ENCODE assay signal across 23 cellular contexts in the genomic region with DNA sequence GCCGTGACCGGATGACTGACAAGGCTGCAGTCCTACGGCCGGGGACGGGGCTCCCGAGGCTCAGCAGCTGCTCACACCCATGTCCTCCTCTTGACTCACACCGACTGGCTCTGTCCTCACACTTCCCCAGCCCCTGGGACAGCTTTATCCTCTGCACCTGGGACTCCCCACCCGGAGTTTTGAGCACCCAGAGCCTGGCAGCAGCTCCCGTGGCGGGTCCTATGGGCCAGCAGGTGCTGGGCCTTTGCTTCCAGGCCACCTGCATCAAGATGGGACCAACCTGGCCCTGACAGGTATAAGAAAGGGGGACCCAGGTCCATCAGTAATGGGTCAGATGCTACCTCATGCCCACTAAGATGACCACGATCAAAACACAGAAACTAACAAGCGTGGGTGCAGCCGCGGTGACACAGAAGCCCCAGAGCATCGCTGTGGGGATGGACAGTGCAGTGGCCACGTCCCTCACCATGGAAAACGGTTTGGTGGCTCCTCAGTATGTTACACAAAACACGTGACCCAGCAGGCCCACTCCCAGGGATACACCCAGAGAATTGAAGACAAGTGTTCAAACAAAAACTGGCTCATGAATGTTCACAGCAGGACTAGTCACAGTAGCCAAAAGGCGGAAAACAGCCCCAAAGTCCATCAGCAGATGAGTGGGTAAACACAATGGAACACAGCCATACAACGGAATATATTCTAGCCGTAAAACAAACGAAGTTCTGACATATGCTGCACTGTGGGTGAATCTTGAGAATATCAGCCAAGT. TPM values are rescaled to one million over a fixed set of nuclear protein-coding genes. Genes with fewer than 3 reads are reported as not detected.
DNase-seq lines count a peak whose midpoint lies in the region; ATAC-seq, FAIRE-seq and TF ChIP-seq lines count a peak whose summit lies in the region.
"Had no signal": no experiment of that assay in that cellular context is flagged by ENCODE, and none has a peak within 500 bp of the region (broad histone marks: within the 10 kb centered on the region; RNA-seq: fewer than 3 reads in every experiment).

No MANE protein-coding gene starts in this region.

- DNase-seq in HepG2 (ENCODE audit: low spot score) (peak; percentile 77), right lobe of liver (no peak), neural crest cell (ENCODE audit: low read depth, low spot score) (no peak), activated gamma-delta T cell treated with Interleukin-2 at 50 U/mL for 16 hours (no peak)
- no peak for DNase-seq in central memory CD8-positive, alpha-beta T cell (ENCODE audit: low spot score in 2 of 2)
- DNase-seq in CD8-positive, alpha-beta T cell: no peak
- DNase-seq: 8988T, GF-D8, H7, KG1, NCI-H1105, NCI-H2081, NCI-H2171, NCI-H345, NCI-H526, OCI-M1 had no signal

- no peaks in the 10 kb centered on the region for H3K9me3 Mint-ChIP-seq in central memory CD8-positive, alpha-beta T cell
- no peaks in the 10 kb centered on the region for H3K9me3 Mint-ChIP-seq in neural crest cell
- no peaks in the 10 kb centered on the region for H3K9me3 Mint-ChIP-seq in CD8-positive, alpha-beta T cell

- peak; percentile 68 for FAIRE-seq in HepG2 (lab: Jason Lieb, UNC)
- FAIRE-seq: GM19239, RCC 7860 had no signal

- ATAC-seq in HepG2 (no peak), right lobe of liver (no peak), GM19455 (IDR thresholded peaks at IDR 0.05; ENCODE audit: unreplicated experiment) (no peak), HG03108 (IDR thresholded peaks at IDR 0.05; ENCODE audit: unreplicated experiment) (no peak)
- no peak for ATAC-seq in central memory CD8-positive, alpha-beta T cell (replicated peaks; ENCODE audit: extremely low read depth, poor library complexity, severe bottlenecking)
- ATAC-seq in CD8-positive, alpha-beta T cell: no peak
- ATAC-seq: Right ventricle myocardium inferior had no signal

- H3K4me3 ChIP-seq in HepG2 (replicated peaks in 1 of 3; ENCODE audit: insufficient read depth in 1 of 3, low read depth in 2 of 3, low read length in 3 of 3) (peak overlapping the region in 1 of 3 experiments; percentile 1; a peak in 2 of 6 replicates), right lobe of liver (no peak overlapping the region)
- H3K4me3 ChIP-seq in CD8-positive, alpha-beta T cell (ENCODE audit: low read depth, low read length): no peak overlapping the region
- H3K4me3 ChIP-seq: BLaER1 treated with 17β-estradiol and CSF1 and Interleukin-3, amounts not matched to agents 10 nM and 100 nM had no signal

- H3K4me2 ChIP-seq in HepG2 (ENCODE audit: low read depth, low read length): peak overlapping the region; percentile 63

- no peak for TF ChIP-seq RAD21 in HepG2 (CRISPR knock-in tag; IDR thresholded peaks at IDR 0.05)

- POLR2A ChIA-PET in HepG2 (lab: Yijun Ruan, JAX): interaction anchor here (0.7 to 7.0 kb wide), 9 partner anchors 13 to 63 kb away, joined by 3 to 406 read pairs (median 10); a partner anchor contains a TSS
- POLR2A ChIA-PET in CD8-positive, alpha-beta T cell (lab: Charles Lee): no interaction called here

- 54% methylated on average over 20 of the region's 22 CpGs for WGBS in HepG2 (ENCODE audit: low lambda C conversion rate)
- WGBS in right lobe of liver (ENCODE audit: insufficient coverage, low coverage, low lambda C conversion rate, missing lambda C conversion rate): 58% methylated on average over 12 of the region's 22 CpGs

- no peak overlapping the region for H3K27ac Mint-ChIP-seq in central memory CD8-positive, alpha-beta T cell (ENCODE audit: low read depth)
- H3K27ac Mint-ChIP-seq in neural crest cell (ENCODE audit: unreplicated experiment): no peak overlapping the region
- no peak overlapping the region for H3K27ac Mint-ChIP-seq in CD8-positive, alpha-beta T cell

- TF ChIP-seq CTCF in HepG2 (CRISPR knock-in tag; IDR thresholded peaks at IDR 0.05) (no peak), right lobe of liver (IDR thresholded peaks at IDR 0.05) (no peak), neural crest cell (conservative IDR thresholded peaks at IDR 0.05) (no peak)
- TF ChIP-seq CTCF in CD8-positive, alpha-beta T cell (IDR thresholded peaks at IDR 0.05): no peak

- CTCF ChIA-PET in HepG2 (lab: Yijun Ruan, JAX; ENCODE audit: low intra/inter-chr PET ratio, low total read pairs): interaction anchor here (2.1 kb wide), 1 partner anchor 57 kb away, joined by 5 read pairs; no protein-coding TSS in a partner anchor
- CTCF ChIA-PET in CD8-positive, alpha-beta T cell (lab: Charles Lee): interaction anchor here (6.8 kb wide), 1 partner anchor 58 kb away, joined by 220 read pairs; a partner anchor contains a TSS

- H3K9ac ChIP-seq in HepG2 (ENCODE audit: insufficient read depth, low read depth, low read length): peak overlapping the region; percentile 35
- H3K9ac ChIP-seq: BLaER1 treated with 17β-estradiol and CSF1 and Interleukin-3, amounts not matched to agents 10 nM and 100 nM had no signal

- intact Hi-C loops in HepG2 (cut with micrococcal nuclease; ENCODE audit: unreplicated experiment) (no loop called here), right lobe of liver (cut with DNase I) (loop anchor here in 1 of 2 donors (5.0 kb wide), 1 partner anchor 53 kb away; no protein-coding TSS in a partner anchor)
- intact Hi-C loops in CD8-positive, alpha-beta T cell (cut with DNase I, micrococcal nuclease): no loop called here

- H3K79me2 ChIP-seq in HepG2 (ENCODE audit: insufficient read depth, low read length): peaks cover 36% of the 10 kb centered on the region

- BruUV-seq in HepG2 (replicated peaks; lab: Mats Ljungman, UMichigan): no TSS peak

- H3K9me3 ChIP-seq in HepG2 (ENCODE audit: low read length): no peaks in the 10 kb centered on the region
- no peaks in the 10 kb centered on the region for H3K9me3 ChIP-seq in right lobe of liver
- no peaks in the 10 kb centered on the region for H3K9me3 ChIP-seq in CD8-positive, alpha-beta T cell (ENCODE audit: low read length)
- H3K9me3 ChIP-seq: BLaER1 treated with 17β-estradiol and CSF1 and Interleukin-3, amounts not matched to agents 10 nM and 100 nM had no signal

- peaks cover 30% of the 10 kb centered on the region for H3K27me3 Mint-ChIP-seq in central memory CD8-positive, alpha-beta T cell
- H3K27me3 Mint-ChIP-seq in neural crest cell (ENCODE audit: low read depth): peaks cover 38% of the 10 kb centered on the region
- peaks cover 7% of the 10 kb centered on the region for H3K27me3 Mint-ChIP-seq in CD8-positive, alpha-beta T cell (ENCODE audit: low read depth)

- H3K4me1 ChIP-seq in HepG2 (ENCODE audit: insufficient read depth, low read length) (peaks cover 74% of the 10 kb centered on the region), right lobe of liver (peaks cover 0 to 27% (median 7%) of the 10 kb centered on the region in 4 donors)
- peaks cover 34% of the 10 kb centered on the region for H3K4me1 ChIP-seq in CD8-positive, alpha-beta T cell (ENCODE audit: insufficient read depth, low read length)

- no peaks in the 10 kb centered on the region for H4K20me1 ChIP-seq in HepG2 (ENCODE audit: insufficient read depth, low read length)

- H2AFZ ChIP-seq in HepG2 (ENCODE audit: low read length): peak overlapping the region; percentile 30

- peak overlapping the region; percentile 53 for H3K4me3 Mint-ChIP-seq in central memory CD8-positive, alpha-beta T cell
- H3K4me3 Mint-ChIP-seq in neural crest cell: peak overlapping the region; percentile 31
- H3K4me3 Mint-ChIP-seq in CD8-positive, alpha-beta T cell: no peak overlapping the region

- H3K27me3 ChIP-seq in HepG2 (ENCODE audit: control insufficient read depth in 1 of 2, insufficient read depth in 2 of 2, low read length in 2 of 2): no peaks in the 10 kb centered on the region
- H3K27me3 ChIP-seq in right lobe of liver: no peaks in the 10 kb centered on the region
- H3K27me3 ChIP-seq in CD8-positive, alpha-beta T cell (ENCODE audit: insufficient read depth, low read length): peaks cover 6% of the 10 kb centered on the region

- H3K27ac ChIP-seq in HepG2 (ENCODE audit: extremely low read length, insufficient read depth, low read length): peak overlapping the region; percentile 84
- no peak overlapping the region for H3K27ac ChIP-seq in right lobe of liver
- no peak overlapping the region for H3K27ac ChIP-seq in CD8-positive, alpha-beta T cell (ENCODE audit: low read depth, low read length)
- H3K27ac ChIP-seq: BLaER1 treated with 17β-estradiol and CSF1 and Interleukin-3, amounts not matched to agents 10 nM and 100 nM had no signal

- in situ Hi-C loops in HepG2 (cut with HindIII; ENCODE audit: extremely low pct_ligation_motif_present, low pct_unique_long_range_greater_than_20kb): no loop called here

- peaks cover 4% of the 10 kb centered on the region for H3K36me3 Mint-ChIP-seq in central memory CD8-positive, alpha-beta T cell (ENCODE audit: insufficient read depth)
- no peaks in the 10 kb centered on the region for H3K36me3 Mint-ChIP-seq in neural crest cell (ENCODE audit: low read depth)
- H3K36me3 Mint-ChIP-seq in CD8-positive, alpha-beta T cell: no peaks in the 10 kb centered on the region

- H3K36me3 ChIP-seq in HepG2 (replicated peaks in 1 of 2; ENCODE audit: control insufficient read depth in 1 of 2, insufficient read depth in 2 of 2, low read length in 2 of 2) (peaks cover under 1 to 2% of the 10 kb centered on the region in 2 experiments; a peak in 2 of 5 replicates), right lobe of liver (no peaks in the 10 kb centered on the region)
- no peaks in the 10 kb centered on the region for H3K36me3 ChIP-seq in CD8-positive, alpha-beta T cell (ENCODE audit: insufficient read depth, low read length)
- H3K36me3 ChIP-seq: BLaER1 treated with 17β-estradiol and CSF1 and Interleukin-3, amounts not matched to agents 10 nM and 100 nM had no signal

- H3K4me1 Mint-ChIP-seq in central memory CD8-positive, alpha-beta T cell: peaks cover 15% of the 10 kb centered on the region
- H3K4me1 Mint-ChIP-seq in neural crest cell: peaks cover 31% of the 10 kb centered on the region
- peaks cover 27% of the 10 kb centered on the region for H3K4me1 Mint-ChIP-seq in CD8-positive, alpha-beta T cell (ENCODE audit: low read depth)

- TF ChIP-seq EP300 in HepG2 (IDR thresholded peaks at IDR 0.05; ENCODE audit: low read depth in 2 of 2, low read length in 2 of 2): no peak
- no peak for TF ChIP-seq EP300 in HepG2 (CRISPR knock-in tag; IDR thresholded peaks at IDR 0.05; ENCODE audit: borderline replicate concordance)

- TF ChIP-seq POLR2A in HepG2 (IDR thresholded peaks at IDR 0.05; ENCODE audit: insufficient read depth in 1 of 2, low read depth in 2 of 2, low read length in 2 of 2) (no peak), right lobe of liver (IDR thresholded peaks at IDR 0.05) (no peak)

RNA-seq across cellular contexts. Expression of a gene that starts 3.3 kb away (rescaled TPM):
- total RNA-seq in HepG2 (2016; rRNA removed; fragmentation: Illumina TruSeq; extraction: Trizol) (67.7 and 160 TPM in 2 replicates), right lobe of liver (1 to 10 TPM; 1.2 to 7.6 (median 3.0) TPM), neural crest cell (5.9 and 6.3 TPM in 2 replicates)
- 84.5 and 93.0 TPM in 2 replicates for total RNA-seq in HepG2 (2016; cell fraction: cytosol; rRNA removed; fragmentation: Illumina TruSeq; extraction: Trizol; ENCODE audit: low read depth)
- total RNA-seq in HepG2 (2016; cell fraction: insoluble cytoplasmic fraction; rRNA removed; fragmentation: Illumina TruSeq; extraction: Trizol): 57.7 and 164 TPM in 2 replicates
- total RNA-seq in HepG2 (2016; cell fraction: membrane; rRNA removed; fragmentation: Illumina TruSeq; extraction: Trizol): 135 and 136 TPM in 2 replicates
- 135 and 163 TPM in 2 replicates for total RNA-seq in HepG2 (2016; cell fraction: nucleus; rRNA removed; fragmentation: Illumina TruSeq; extraction: Trizol)
- polyA plus RNA-seq in HepG2 (2011; rRNA removed): 150 and 181 TPM in 2 replicates
- polyA plus RNA-seq in HepG2 (2011; cell fraction: cytosol; rRNA removed): 114 and 236 TPM in 2 replicates
- 458 and 622 TPM in 2 replicates for polyA plus RNA-seq in HepG2 (2011; cell fraction: nucleus; rRNA removed)
- 125 and 195 TPM in 2 replicates for polyA plus RNA-seq in HepG2 (2012)
- polyA plus RNA-seq in HepG2 (2016; cell fraction: cytosol; fragmentation: Illumina TruSeq; extraction: Trizol; ENCODE audit: low read depth): 88.8 and 91.1 TPM in 2 replicates
- 83.8 and 101 TPM in 2 replicates for polyA plus RNA-seq in HepG2 (2016; cell fraction: insoluble cytoplasmic fraction; fragmentation: Illumina TruSeq; extraction: Trizol; ENCODE audit: low read depth)
- 141 and 157 TPM in 2 replicates for polyA plus RNA-seq in HepG2 (2016; cell fraction: membrane; fragmentation: Illumina TruSeq; extraction: Trizol; ENCODE audit: low read depth)
- polyA plus RNA-seq in HepG2 (2016; cell fraction: nucleus; fragmentation: Illumina TruSeq; extraction: Trizol; ENCODE audit: insufficient read depth, low read depth): 380 and 399 TPM in 2 replicates
- 0.49 and 206 TPM in 2 replicates for polyA minus RNA-seq in HepG2 (2011; rRNA and poly(A)+ RNA removed; ENCODE audit: low replicate concordance)
- 89.1 and 107 TPM in 2 replicates for polyA minus RNA-seq in HepG2 (2011; cell fraction: cytosol; rRNA and poly(A)+ RNA removed)
- 78.2 and 93.7 TPM in 2 replicates for polyA minus RNA-seq in HepG2 (2011; cell fraction: nucleus; rRNA and poly(A)+ RNA removed)
- not detected for total RNA-seq in CD8-positive, alpha-beta T cell

RNA-seq across cellular contexts. Expression of a gene that starts 13.2 kb away (rescaled TPM):
- total RNA-seq in HepG2 (2016; rRNA removed; fragmentation: Illumina TruSeq; extraction: Trizol) (221 and 314 TPM in 2 replicates), right lobe of liver (10 to 100 TPM; 24.4 to 55.6 (median 32.9) TPM), neural crest cell (50.0 and 51.9 TPM in 2 replicates)
- total RNA-seq in HepG2 (2016; cell fraction: cytosol; rRNA removed; fragmentation: Illumina TruSeq; extraction: Trizol; ENCODE audit: low read depth): 180 and 228 TPM in 2 replicates
- total RNA-seq in HepG2 (2016; cell fraction: insoluble cytoplasmic fraction; rRNA removed; fragmentation: Illumina TruSeq; extraction: Trizol): 219 and 327 TPM in 2 replicates
- total RNA-seq in HepG2 (2016; cell fraction: membrane; rRNA removed; fragmentation: Illumina TruSeq; extraction: Trizol): 207 and 283 TPM in 2 replicates
- total RNA-seq in HepG2 (2016; cell fraction: nucleus; rRNA removed; fragmentation: Illumina TruSeq; extraction: Trizol): 184 and 224 TPM in 2 replicates
- 257 and 274 TPM in 2 replicates for polyA plus RNA-seq in HepG2 (2011; rRNA removed)
- 164 and 428 TPM in 2 replicates for polyA plus RNA-seq in HepG2 (2011; cell fraction: cytosol; rRNA removed)
- polyA plus RNA-seq in HepG2 (2011; cell fraction: nucleus; rRNA removed): 988 and 1,754 TPM in 2 replicates
- polyA plus RNA-seq in HepG2 (2012): 102 and 190 TPM in 2 replicates
- 154 and 193 TPM in 2 replicates for polyA plus RNA-seq in HepG2 (2016; cell fraction: cytosol; fragmentation: Illumina TruSeq; extraction: Trizol; ENCODE audit: low read depth)
- 188 and 212 TPM in 2 replicates for polyA plus RNA-seq in HepG2 (2016; cell fraction: insoluble cytoplasmic fraction; fragmentation: Illumina TruSeq; extraction: Trizol; ENCODE audit: low read depth)
- polyA plus RNA-seq in HepG2 (2016; cell fraction: membrane; fragmentation: Illumina TruSeq; extraction: Trizol; ENCODE audit: low read depth): 186 and 218 TPM in 2 replicates
- 413 and 420 TPM in 2 replicates for polyA plus RNA-seq in HepG2 (2016; cell fraction: nucleus; fragmentation: Illumina TruSeq; extraction: Trizol; ENCODE audit: insufficient read depth, low read depth)
- 26.8 and 276 TPM in 2 replicates for polyA minus RNA-seq in HepG2 (2011; rRNA and poly(A)+ RNA removed; ENCODE audit: low replicate concordance)
- 97.1 and 133 TPM in 2 replicates for polyA minus RNA-seq in HepG2 (2011; cell fraction: cytosol; rRNA and poly(A)+ RNA removed)
- polyA minus RNA-seq in HepG2 (2011; cell fraction: nucleus; rRNA and poly(A)+ RNA removed): 107 and 152 TPM in 2 replicates
- total RNA-seq in CD8-positive, alpha-beta T cell: 10 to 100 TPM; 18.6 to 19.5 TPM

RNA-seq across cellular contexts. Expression of a gene that starts 17.2 kb away (rescaled TPM):
- total RNA-seq in HepG2 (2016; rRNA removed; fragmentation: Illumina TruSeq; extraction: Trizol) (not detected in 2 replicates), right lobe of liver (not detected), neural crest cell (0.11 TPM in 1 of 2 replicates, not detected in the other)
- not detected in 2 replicates for total RNA-seq in HepG2 (2016; cell fraction: cytosol; rRNA removed; fragmentation: Illumina TruSeq; extraction: Trizol; ENCODE audit: low read depth)
- total RNA-seq in HepG2 (2016; cell fraction: insoluble cytoplasmic fraction; rRNA removed; fragmentation: Illumina TruSeq; extraction: Trizol): not detected in 2 replicates
- not detected in 2 replicates for total RNA-seq in HepG2 (2016; cell fraction: membrane; rRNA removed; fragmentation: Illumina TruSeq; extraction: Trizol)
- not detected in 2 replicates for total RNA-seq in HepG2 (2016; cell fraction: nucleus; rRNA removed; fragmentation: Illumina TruSeq; extraction: Trizol)
- polyA plus RNA-seq in HepG2 (2011; rRNA removed): not detected in 2 replicates
- polyA plus RNA-seq in HepG2 (2011; cell fraction: cytosol; rRNA removed): not detected in 2 replicates
- polyA plus RNA-seq in HepG2 (2011; cell fraction: nucleus; rRNA removed): not detected in 2 replicates
- polyA plus RNA-seq in HepG2 (2012): 0.07 TPM in 1 of 2 replicates, not detected in the other
- not detected in 2 replicates for polyA plus RNA-seq in HepG2 (2016; cell fraction: cytosol; fragmentation: Illumina TruSeq; extraction: Trizol; ENCODE audit: low read depth)
- polyA plus RNA-seq in HepG2 (2016; cell fraction: insoluble cytoplasmic fraction; fragmentation: Illumina TruSeq; extraction: Trizol; ENCODE audit: low read depth): not detected in 2 replicates
- not detected in 2 replicates for polyA plus RNA-seq in HepG2 (2016; cell fraction: membrane; fragmentation: Illumina TruSeq; extraction: Trizol; ENCODE audit: low read depth)
- polyA plus RNA-seq in HepG2 (2016; cell fraction: nucleus; fragmentation: Illumina TruSeq; extraction: Trizol; ENCODE audit: insufficient read depth, low read depth): not detected in 2 replicates
- polyA minus RNA-seq in HepG2 (2011; rRNA and poly(A)+ RNA removed; ENCODE audit: low replicate concordance): 0.05 TPM in 1 of 2 replicates, not detected in the other
- not detected in 2 replicates for polyA minus RNA-seq in HepG2 (2011; cell fraction: cytosol; rRNA and poly(A)+ RNA removed)
- not detected in 2 replicates for polyA minus RNA-seq in HepG2 (2011; cell fraction: nucleus; rRNA and poly(A)+ RNA removed)
- total RNA-seq in CD8-positive, alpha-beta T cell: not detected
- total RNA-seq: SK-MEL-5 had no signal

RNA-seq across cellular contexts. Expression of a gene that starts 27.2 kb away (rescaled TPM):
- 323 and 338 TPM in 2 replicates for total RNA-seq in HepG2 (2016; rRNA removed; fragmentation: Illumina TruSeq; extraction: Trizol)
- total RNA-seq in HepG2 (2016; cell fraction: cytosol; rRNA removed; fragmentation: Illumina TruSeq; extraction: Trizol; ENCODE audit: low read depth): 107 and 137 TPM in 2 replicates
- 327 and 331 TPM in 2 replicates for total RNA-seq in HepG2 (2016; cell fraction: insoluble cytoplasmic fraction; rRNA removed; fragmentation: Illumina TruSeq; extraction: Trizol)
- total RNA-seq in HepG2 (2016; cell fraction: membrane; rRNA removed; fragmentation: Illumina TruSeq; extraction: Trizol): 233 and 286 TPM in 2 replicates
- total RNA-seq in HepG2 (2016; cell fraction: nucleus; rRNA removed; fragmentation: Illumina TruSeq; extraction: Trizol): 125 and 146 TPM in 2 replicates
- polyA plus RNA-seq in HepG2 (2011; rRNA removed): 338 and 382 TPM in 2 replicates
- 241 and 431 TPM in 2 replicates for polyA plus RNA-seq in HepG2 (2011; cell fraction: cytosol; rRNA removed)
- polyA plus RNA-seq in HepG2 (2011; cell fraction: nucleus; rRNA removed): 366 and 457 TPM in 2 replicates
- 191 and 311 TPM in 2 replicates for polyA plus RNA-seq in HepG2 (2012)
- 130 and 165 TPM in 2 replicates for polyA plus RNA-seq in HepG2 (2016; cell fraction: cytosol; fragmentation: Illumina TruSeq; extraction: Trizol; ENCODE audit: low read depth)
- polyA plus RNA-seq in HepG2 (2016; cell fraction: insoluble cytoplasmic fraction; fragmentation: Illumina TruSeq; extraction: Trizol; ENCODE audit: low read depth): 344 and 389 TPM in 2 replicates
- polyA plus RNA-seq in HepG2 (2016; cell fraction: membrane; fragmentation: Illumina TruSeq; extraction: Trizol; ENCODE audit: low read depth): 207 and 239 TPM in 2 replicates
- 253 and 265 TPM in 2 replicates for polyA plus RNA-seq in HepG2 (2016; cell fraction: nucleus; fragmentation: Illumina TruSeq; extraction: Trizol; ENCODE audit: insufficient read depth, low read depth)
- polyA minus RNA-seq in HepG2 (2011; rRNA and poly(A)+ RNA removed; ENCODE audit: low replicate concordance): 104 and 478 TPM in 2 replicates
- polyA minus RNA-seq in HepG2 (2011; cell fraction: cytosol; rRNA and poly(A)+ RNA removed): 138 and 160 TPM in 2 replicates
- polyA minus RNA-seq in HepG2 (2011; cell fraction: nucleus; rRNA and poly(A)+ RNA removed): 31.5 and 42.4 TPM in 2 replicates
- total RNA-seq in right lobe of liver: 10 to 100 TPM in 1 of 6 experiments, 1 to 10 TPM in 5; 3.2 to 10.6 (median 5.1) TPM
- 93.0 and 102 TPM in 2 replicates for total RNA-seq in neural crest cell
- total RNA-seq in CD8-positive, alpha-beta T cell: 1 to 10 TPM in 1 of 2 experiments, under 1 TPM in 1; 0.56 to 1.5 TPM

RNA-seq across cellular contexts. Expression of a gene that starts 36.7 kb away (rescaled TPM):
- total RNA-seq in HepG2 (2016; rRNA removed; fragmentation: Illumina TruSeq; extraction: Trizol) (12.4 and 14.5 TPM in 2 replicates), right lobe of liver (10 to 100 TPM in 2 of 6 experiments, 1 to 10 TPM in 4; 7.4 to 12.9 (median 9.2) TPM), neural crest cell (24.1 and 24.2 TPM in 2 replicates)
- 2.1 and 2.3 TPM in 2 replicates for total RNA-seq in HepG2 (2016; cell fraction: cytosol; rRNA removed; fragmentation: Illumina TruSeq; extraction: Trizol; ENCODE audit: low read depth)
- total RNA-seq in HepG2 (2016; cell fraction: insoluble cytoplasmic fraction; rRNA removed; fragmentation: Illumina TruSeq; extraction: Trizol): 9.8 and 14.7 TPM in 2 replicates
- 7.6 TPM in 2 replicates for total RNA-seq in HepG2 (2016; cell fraction: membrane; rRNA removed; fragmentation: Illumina TruSeq; extraction: Trizol)
- 15.5 and 16.7 TPM in 2 replicates for total RNA-seq in HepG2 (2016; cell fraction: nucleus; rRNA removed; fragmentation: Illumina TruSeq; extraction: Trizol)
- 20.0 TPM in 2 replicates for polyA plus RNA-seq in HepG2 (2011; rRNA removed)
- 17.1 and 19.4 TPM in 2 replicates for polyA plus RNA-seq in HepG2 (2011; cell fraction: cytosol; rRNA removed)
- 98.2 and 128 TPM in 2 replicates for polyA plus RNA-seq in HepG2 (2011; cell fraction: nucleus; rRNA removed)
- 16.1 and 26.5 TPM in 2 replicates for polyA plus RNA-seq in HepG2 (2012)
- polyA plus RNA-seq in HepG2 (2016; cell fraction: cytosol; fragmentation: Illumina TruSeq; extraction: Trizol; ENCODE audit: low read depth): 1.4 and 1.6 TPM in 2 replicates
- 9.2 and 10.7 TPM in 2 replicates for polyA plus RNA-seq in HepG2 (2016; cell fraction: insoluble cytoplasmic fraction; fragmentation: Illumina TruSeq; extraction: Trizol; ENCODE audit: low read depth)
- polyA plus RNA-seq in HepG2 (2016; cell fraction: membrane; fragmentation: Illumina TruSeq; extraction: Trizol; ENCODE audit: low read depth): 4.3 and 4.6 TPM in 2 replicates
- 38.9 and 41.8 TPM in 2 replicates for polyA plus RNA-seq in HepG2 (2016; cell fraction: nucleus; fragmentation: Illumina TruSeq; extraction: Trizol; ENCODE audit: insufficient read depth, low read depth)
- polyA minus RNA-seq in HepG2 (2011; rRNA and poly(A)+ RNA removed; ENCODE audit: low replicate concordance): 16.8 and 26.4 TPM in 2 replicates
- polyA minus RNA-seq in HepG2 (2011; cell fraction: cytosol; rRNA and poly(A)+ RNA removed): 8.0 and 9.5 TPM in 2 replicates
- 11.9 and 15.8 TPM in 2 replicates for polyA minus RNA-seq in HepG2 (2011; cell fraction: nucleus; rRNA and poly(A)+ RNA removed)
- 10 to 100 TPM in 1 of 2 experiments, 1 to 10 TPM in 1; 8.5 to 10.5 TPM for total RNA-seq in CD8-positive, alpha-beta T cell
